9 cellular contexts compared by ENCODE assay signal in the genomic region with DNA sequence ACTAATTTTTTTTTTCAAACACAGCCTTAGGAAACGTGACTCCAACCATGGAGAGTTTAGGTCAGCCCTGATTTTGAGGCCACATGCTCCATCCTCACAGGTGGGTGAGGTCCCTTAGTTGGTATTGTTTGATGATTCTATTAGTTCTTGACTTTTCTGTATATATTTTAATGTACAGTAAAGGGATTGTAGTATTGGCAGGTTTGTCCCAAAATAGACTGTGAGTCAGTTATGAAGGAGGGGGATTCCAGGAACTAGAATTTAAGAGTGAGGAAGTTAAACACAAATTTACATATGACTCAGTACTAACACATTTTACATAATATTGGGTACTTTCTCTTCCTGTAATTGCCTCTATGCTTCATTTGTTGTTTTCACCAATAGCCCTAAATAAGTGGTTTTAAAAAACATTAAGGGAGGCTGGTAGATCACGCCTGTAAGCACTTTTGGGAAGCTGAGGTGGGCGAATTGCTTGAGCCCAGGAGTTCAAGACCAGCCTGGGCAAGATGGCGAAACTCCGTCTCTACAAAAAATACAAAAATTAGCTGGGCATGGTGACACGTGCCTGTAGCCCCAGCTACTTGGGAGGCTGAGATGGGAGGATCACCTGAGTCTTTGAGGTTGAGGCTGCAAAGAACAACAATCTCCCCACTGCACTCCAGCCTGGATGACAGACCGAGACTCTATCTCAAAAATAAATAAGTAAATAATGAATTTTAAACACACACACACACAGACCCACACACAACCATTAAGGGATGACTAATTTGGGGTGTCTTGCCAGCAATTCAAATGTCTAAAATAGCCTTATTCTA.
DNase-seq lines count a peak whose midpoint lies in the region; ATAC-seq, FAIRE-seq and TF ChIP-seq lines count a peak whose summit lies in the region.
"Had no signal": no experiment of that assay in that cellular context is flagged by ENCODE, and none has a peak within 500 bp of the region (broad histone marks: within the 10 kb centered on the region; RNA-seq: fewer than 3 reads in every experiment).

No MANE protein-coding gene starts in this region.

- peak overlapping the region; percentile 71 to 83 (median 81) for H3K27ac Mint-ChIP-seq in CD4-positive, CD25-positive, alpha-beta regulatory T cell
- H3K27ac Mint-ChIP-seq in activated B cell treated with CpG ODN at 0.5 μM for 24 hours (peak overlapping the region; percentile 97), nephron progenitor cell (no peak overlapping the region)

- H3K36me3 ChIP-seq in CD4-positive, CD25-positive, alpha-beta regulatory T cell (ENCODE audit: control insufficient read depth, insufficient read depth, low read length): no peaks in the 10 kb centered on the region
- H3K36me3 ChIP-seq in HepG2 (replicated peaks in 1 of 2; ENCODE audit: control insufficient read depth in 1 of 2, insufficient read depth in 2 of 2, low read length in 2 of 2) (no peaks in the 10 kb centered on the region), esophagus muscularis mucosa (no peaks in the 10 kb centered on the region)

- H4K20me1 ChIP-seq in HepG2 (ENCODE audit: insufficient read depth, low read length): no peaks in the 10 kb centered on the region

- no TSS peak for BruUV-seq in HepG2 (replicated peaks; lab: Mats Ljungman, UMichigan)

- no peak overlapping the region for H3K4me2 ChIP-seq in HepG2 (ENCODE audit: low read depth, low read length)

- H3K79me2 ChIP-seq in HepG2 (ENCODE audit: insufficient read depth, low read length): no peaks in the 10 kb centered on the region

- no peak for FAIRE-seq in HepG2 (lab: Jason Lieb, UNC)
- FAIRE-seq: H1 had no signal

- H3K36me3 Mint-ChIP-seq in CD4-positive, CD25-positive, alpha-beta regulatory T cell: peaks cover 5% of the 10 kb centered on the region
- H3K36me3 Mint-ChIP-seq in activated B cell treated with CpG ODN at 0.5 μM for 24 hours (ENCODE audit: low read depth) (no peaks in the 10 kb centered on the region), nephron progenitor cell (ENCODE audit: low read depth) (no peaks in the 10 kb centered on the region)

- peaks cover 0 to 5% (median 0%) of the 10 kb centered on the region in 7 donors for H3K9me3 Mint-ChIP-seq in CD4-positive, CD25-positive, alpha-beta regulatory T cell
- H3K9me3 Mint-ChIP-seq in activated B cell treated with CpG ODN at 0.5 μM for 24 hours (no peaks in the 10 kb centered on the region), nephron progenitor cell (no peaks in the 10 kb centered on the region)

- TF ChIP-seq CTCF in activated B cell treated with CpG ODN at 0.5 μM for 24 hours (IDR thresholded peaks at IDR 0.05) (no peak), HepG2 (CRISPR knock-in tag; IDR thresholded peaks at IDR 0.05) (no peak), nephron progenitor cell (IDR thresholded peaks at IDR 0.05) (no peak), esophagus muscularis mucosa (IDR thresholded peaks at IDR 0.05) (no peak)

- peaks cover 13 to 57% (median 44%) of the 10 kb centered on the region in 4 donors for H3K4me1 Mint-ChIP-seq in CD4-positive, CD25-positive, alpha-beta regulatory T cell
- H3K4me1 Mint-ChIP-seq in activated B cell treated with CpG ODN at 0.5 μM for 24 hours (peaks cover 57% of the 10 kb centered on the region), nephron progenitor cell (no peaks in the 10 kb centered on the region)

- no peak overlapping the region for H3K9ac ChIP-seq in HepG2 (ENCODE audit: insufficient read depth, low read depth, low read length)

- no peak for TF ChIP-seq RAD21 in HepG2 (CRISPR knock-in tag; IDR thresholded peaks at IDR 0.05)

- CTCF ChIA-PET in activated B cell treated with CpG ODN at 0.5 μM for 24 hours (lab: Charles Lee): interaction anchor here (1.0 to 1.3 kb wide), 2 partner anchors 58 to 405 kb away, joined by 4 read pairs; no protein-coding TSS in a partner anchor
- CTCF ChIA-PET in HepG2 (lab: Yijun Ruan, JAX; ENCODE audit: low intra/inter-chr PET ratio, low total read pairs): no interaction called here

- 51% methylated on average over 7 of the region's 7 CpGs for WGBS in HepG2 (ENCODE audit: low lambda C conversion rate)
- 92% methylated on average over 7 of the region's 7 CpGs for WGBS in esophagus muscularis mucosa

- in situ Hi-C loops in HepG2 (cut with HindIII; ENCODE audit: extremely low pct_ligation_motif_present, low pct_unique_long_range_greater_than_20kb): no loop called here

- H2AFZ ChIP-seq in HepG2 (ENCODE audit: low read length): no peak overlapping the region

- peak overlapping the region; percentile 24 for H3K4me3 ChIP-seq in CD4-positive, CD25-positive, alpha-beta regulatory T cell (ENCODE audit: low read depth, low read length)
- H3K4me3 ChIP-seq in HepG2 (replicated peaks in 1 of 3; ENCODE audit: insufficient read depth in 1 of 3, low read depth in 2 of 3, low read length in 3 of 3) (no peak overlapping the region), esophagus muscularis mucosa (no peak overlapping the region)

- intact Hi-C loops in activated B cell treated with CpG ODN at 0.5 μM for 24 hours (cut with micrococcal nuclease) (loop anchor here (1.0 to 10.0 kb wide), 9 partner anchors 11 to 1871 kb away; partner anchors contain the start of genes AHI1 and TBPL1), HepG2 (cut with micrococcal nuclease; ENCODE audit: unreplicated experiment) (no loop called here), esophagus muscularis mucosa (cut with DNase I) (no loop called here)

- peak in 1 of 3 donors; percentile 83 for DNase-seq in CD4-positive, CD25-positive, alpha-beta regulatory T cell
- no peak for DNase-seq in activated B cell treated with CpG ODN at 0.5 μM for 24 hours
- DNase-seq in HepG2 (ENCODE audit: low spot score): no peak
- DNase-seq in nephron progenitor cell: no peak
- DNase-seq in C1 segment of cervical spinal cord (lab: John Stamatoyannopoulos, UW): no peak
- no peak for DNase-seq in esophagus muscularis mucosa (ENCODE audit: extremely low spot score)

- no peaks in the 10 kb centered on the region for H3K27me3 Mint-ChIP-seq in CD4-positive, CD25-positive, alpha-beta regulatory T cell
- H3K27me3 Mint-ChIP-seq in activated B cell treated with CpG ODN at 0.5 μM for 24 hours (no peaks in the 10 kb centered on the region), nephron progenitor cell (ENCODE audit: low read depth, poor library complexity) (peaks cover 7% of the 10 kb centered on the region)

- POLR2A ChIA-PET in activated B cell treated with CpG ODN at 0.5 μM for 24 hours (lab: Charles Lee) (interaction anchor here (0.6 to 1.6 kb wide), 4 partner anchors 11 to 405 kb away, joined by 3 to 6 read pairs (median 4); no protein-coding TSS in a partner anchor), HepG2 (lab: Yijun Ruan, JAX) (no interaction called here)

- ATAC-seq in CD4-positive, CD25-positive, alpha-beta regulatory T cell (ENCODE audit: low read depth in 2 of 2): peak; percentile 64 to 66
- ATAC-seq in GM19351 (IDR thresholded peaks at IDR 0.05; ENCODE audit: unreplicated experiment) (peak; percentile 92), HG03280 (IDR thresholded peaks at IDR 0.05; ENCODE audit: unreplicated experiment) (peak; percentile 95), activated B cell treated with CpG ODN at 0.5 μM for 24 hours (ENCODE audit: low read depth) (peak; percentile 78), HepG2 (no peak)

- H3K9me3 ChIP-seq in CD4-positive, CD25-positive, alpha-beta regulatory T cell (ENCODE audit: control insufficient read depth in 2 of 2, low read length in 2 of 2): no peaks in the 10 kb centered on the region
- H3K9me3 ChIP-seq in HepG2 (ENCODE audit: low read length) (no peaks in the 10 kb centered on the region), esophagus muscularis mucosa (no peaks in the 10 kb centered on the region)

- H3K4me1 ChIP-seq in CD4-positive, CD25-positive, alpha-beta regulatory T cell (ENCODE audit: control insufficient read depth, insufficient read depth, low read length, poor library complexity, severe bottlenecking): peaks cover 32% of the 10 kb centered on the region
- H3K4me1 ChIP-seq in HepG2 (ENCODE audit: insufficient read depth, low read length) (peaks cover 27% of the 10 kb centered on the region), esophagus muscularis mucosa (no peaks in the 10 kb centered on the region)

- TF ChIP-seq EP300 in HepG2 (IDR thresholded peaks at IDR 0.05; ENCODE audit: low read depth in 2 of 2, low read length in 2 of 2): peak in 1 of 2 experiments; percentile 48; a peak in 1 of 4 replicates
- no peak for TF ChIP-seq EP300 in HepG2 (CRISPR knock-in tag; IDR thresholded peaks at IDR 0.05; ENCODE audit: borderline replicate concordance)
- no peak for TF ChIP-seq EP300 in esophagus muscularis mucosa (IDR thresholded peaks at IDR 0.05)

- H3K27me3 ChIP-seq in CD4-positive, CD25-positive, alpha-beta regulatory T cell (ENCODE audit: control insufficient read depth, insufficient read depth, low read length): no peaks in the 10 kb centered on the region
- H3K27me3 ChIP-seq in HepG2 (ENCODE audit: control insufficient read depth in 1 of 2, insufficient read depth in 2 of 2, low read length in 2 of 2): 0 out of 5 replicates have a peak, but pooled peaks cover 0 to 2% of the 10 kb centered on the region in 2 experiments
- H3K27me3 ChIP-seq in esophagus muscularis mucosa: no peaks in the 10 kb centered on the region

- no peak overlapping the region for H3K27ac ChIP-seq in CD4-positive, CD25-positive, alpha-beta regulatory T cell (ENCODE audit: insufficient read depth, low read length, poor library complexity, severe bottlenecking)
- no peak overlapping the region for H3K27ac ChIP-seq in HepG2 (ENCODE audit: extremely low read length, insufficient read depth, low read length)
- no peak overlapping the region for H3K27ac ChIP-seq in esophagus muscularis mucosa (replicated peaks in 1 of 4)

- TF ChIP-seq POLR2A in HepG2 (IDR thresholded peaks at IDR 0.05; ENCODE audit: insufficient read depth in 1 of 2, low read depth in 2 of 2, low read length in 2 of 2) (no peak), esophagus muscularis mucosa (IDR thresholded peaks at IDR 0.05; ENCODE audit: low read depth) (no peak)

- H3K4me3 Mint-ChIP-seq in CD4-positive, CD25-positive, alpha-beta regulatory T cell: peak overlapping the region in 3 of 4 donors; percentile 39 to 74 (median 46)
- H3K4me3 Mint-ChIP-seq in activated B cell treated with CpG ODN at 0.5 μM for 24 hours (peak overlapping the region; percentile 59), nephron progenitor cell (no peak overlapping the region)

TF ChIP-seq in HepG2, 621 proteins besides CTCF, POLR2A, EP300 and RAD21 (continues in another document):
- no peak for TF ChIP-seq CREM (IDR thresholded peaks at IDR 0.05)
- no peak for TF ChIP-seq CREM (CRISPR knock-in tag; IDR thresholded peaks at IDR 0.05)
- TF ChIP-seq ZFP36L2 (CRISPR knock-in tag; IDR thresholded peaks at IDR 0.05): no peak
- no peak for TF ChIP-seq NRL (CRISPR knock-in tag; IDR thresholded peaks at IDR 0.05; ENCODE audit: borderline replicate concordance)
- TF ChIP-seq ZNF792 (CRISPR knock-in tag; IDR thresholded peaks at IDR 0.05): no peak
